Comparison of ENCODE assay signal across 28 cellular contexts in genomic region chr7:117220836-117221235, GRCh38.
"Had no signal": no experiment of that assay in that cellular context is flagged by ENCODE, and none has a peak within 500 bp of the region (broad histone marks: within the 10 kb centered on the region; RNA-seq: fewer than 3 reads in every experiment).

No MANE protein-coding gene starts in this region.

- H3K4me3 ChIP-seq: adrenal gland, body of pancreas, colonic mucosa, skin epidermis, thoracic aorta, uterus had no signal

- H3K27me3 Mint-ChIP-seq: activated CD4-positive, alpha-beta T cell treated with anti-CD3 and anti-CD28 coated beads for 36 hours; activated naive CD8-positive, alpha-beta T cell; naive B cell; stimulated activated naive CD8-positive, alpha-beta T cell treated with anti-CD3 and anti-CD28 coated beads, Interleukin-15, Interleukin-2, amounts not matched to agents 100 ng/mL and 50 ng/mL, for 24 hours; type B pancreatic cell had no signal

- H3K9me3 Mint-ChIP-seq: mesothelial cell of epicardium; naive B cell; nephron progenitor cell; stimulated activated effector memory CD8-positive, alpha-beta T cell treated with anti-CD3 and anti-CD28 coated beads, Interleukin-12 subunit alpha, Interleukin-12 subunit beta, amount 100 ng/mL, for 72 hours; stimulated activated naive CD8-positive, alpha-beta T cell treated with anti-CD3 and anti-CD28 coated beads, Interleukin-15, Interleukin-2, amounts not matched to agents 100 ng/mL and 50 ng/mL, for 24 hours; T-helper 2 cell treated with Interferon-gamma antibody and Interleukin-4, amounts not matched to agents 5 μg/mL and 100 μg/mL, for 36 hours; type B pancreatic cell had no signal

- H3K4me1 Mint-ChIP-seq: activated CD4-positive, alpha-beta T cell treated with anti-CD3 and anti-CD28 coated beads for 36 hours; naive B cell; stimulated activated effector memory CD8-positive, alpha-beta T cell treated with anti-CD3 and anti-CD28 coated beads, Interleukin-12 subunit alpha, Interleukin-12 subunit beta, amount 100 ng/mL, for 72 hours had no signal

- H3K27ac ChIP-seq: adrenal gland, body of pancreas, colonic mucosa, neutrophil, skin epidermis, thoracic aorta, uterus had no signal

- H3K27me3 ChIP-seq: adrenal gland, body of pancreas, colonic mucosa, neutrophil, uterus had no signal

- H3K36me3 ChIP-seq: adrenal gland, colonic mucosa, neutrophil, thoracic aorta, uterus had no signal

- H3K27ac Mint-ChIP-seq: activated CD4-positive, alpha-beta T cell treated with anti-CD3 and anti-CD28 coated beads for 36 hours; activated naive CD8-positive, alpha-beta T cell; naive B cell; nephron progenitor cell; stimulated activated effector memory CD8-positive, alpha-beta T cell treated with anti-CD3 and anti-CD28 coated beads, Interleukin-12 subunit alpha, Interleukin-12 subunit beta, amount 100 ng/mL, for 72 hours; stimulated activated naive CD8-positive, alpha-beta T cell treated with anti-CD3 and anti-CD28 coated beads, Interleukin-15, Interleukin-2, amounts not matched to agents 100 ng/mL and 50 ng/mL, for 24 hours; T-helper 2 cell treated with Interferon-gamma antibody and Interleukin-4, amounts not matched to agents 5 μg/mL and 100 μg/mL, for 36 hours; type B pancreatic cell had no signal

- DNase-seq: activated CD4-positive, alpha-beta T cell treated with anti-CD3 and anti-CD28 coated beads for 36 hours; activated CD4-positive, CD25-positive, alpha-beta regulatory T cell; activated effector memory CD4-positive, alpha-beta T cell treated with Interleukin-2 at 50 U/mL for 16 hours; activated naive CD4-positive, alpha-beta T cell treated with Interleukin-2 at 50 U/mL for 16 hours; adrenal gland; aorta; body of pancreas; cerebellar nuclear complex; colonic mucosa; effector CD8-positive, alpha-beta T cell; kidney; left colon; mammary epithelial cell; naive B cell; nephron progenitor cell; stimulated activated CD4-positive, alpha-beta T cell treated with anti-CD3 and anti-CD28 coated beads, Interleukin-12 subunit alpha, Interleukin-12 subunit beta, amount 100 ng/mL, for 4 hours; stimulated activated CD4-positive, alpha-beta T cell treated with anti-CD3 and anti-CD28 coated beads, Interleukin-4, amount 100 ng/mL, for 1 hour; uterus had no signal

- ATAC-seq: body of pancreas; left colon; sciatic nerve; stimulated activated effector memory CD8-positive, alpha-beta T cell treated with anti-CD3 and anti-CD28 coated beads, Interleukin-12 subunit alpha, Interleukin-12 subunit beta, amount 100 ng/mL, for 72 hours had no signal

- H3K9me3 ChIP-seq: adrenal gland, body of pancreas, colonic mucosa, neutrophil, thoracic aorta, uterus had no signal

- H3K4me1 ChIP-seq: adrenal gland, body of pancreas, colonic mucosa, uterus had no signal

- H3K36me3 Mint-ChIP-seq: naive B cell; stimulated activated effector memory CD8-positive, alpha-beta T cell treated with anti-CD3 and anti-CD28 coated beads, Interleukin-12 subunit alpha, Interleukin-12 subunit beta, amount 100 ng/mL, for 72 hours had no signal

- H3K4me3 Mint-ChIP-seq: activated CD4-positive, alpha-beta T cell treated with anti-CD3 and anti-CD28 coated beads for 36 hours; activated naive CD8-positive, alpha-beta T cell; mesothelial cell of epicardium; naive B cell; nephron progenitor cell; stimulated activated effector memory CD8-positive, alpha-beta T cell treated with anti-CD3 and anti-CD28 coated beads, Interleukin-12 subunit alpha, Interleukin-12 subunit beta, amount 100 ng/mL, for 72 hours; stimulated activated naive CD8-positive, alpha-beta T cell treated with anti-CD3 and anti-CD28 coated beads, Interleukin-15, Interleukin-2, amounts not matched to agents 100 ng/mL and 50 ng/mL, for 24 hours; T-helper 2 cell treated with Interferon-gamma antibody and Interleukin-4, amounts not matched to agents 5 μg/mL and 100 μg/mL, for 36 hours; type B pancreatic cell had no signal
